In genomic region chr16:20866161-20866772, GRCh38 we compare ENCODE assay signal across 8 cellular contexts. TPM values are rescaled to one million over a fixed set of nuclear protein-coding genes. Genes with fewer than 3 reads are reported as not detected.
DNase-seq lines count a peak whose midpoint lies in the region; ATAC-seq and TF ChIP-seq lines count a peak whose summit lies in the region.

No MANE protein-coding gene starts in this region.

- peaks cover 17% of the 10 kb centered on the region for H3K4me1 Mint-ChIP-seq in activated CD4-positive, alpha-beta T cell treated with anti-CD3 and anti-CD28 coated beads for 36 hours

- intact Hi-C loops in activated CD4-positive, alpha-beta T cell treated with anti-CD3 and anti-CD28 coated beads for 36 hours (cut with DNase I, micrococcal nuclease) = no loop called here

- CTCF ChIA-PET in activated CD4-positive, alpha-beta T cell treated with anti-CD3 and anti-CD28 coated beads for 36 hours (lab: Charles Lee) = interaction anchor here (0.7 to 2.3 kb wide), 5 partner anchors 11 to 45 kb away, joined by 3 to 16 read pairs (median 3); no protein-coding TSS in a partner anchor

- H3K4me3 ChIP-seq in choroid plexus epithelial cell (ENCODE audit: low read depth, low read length) = no peak overlapping the region
- H3K4me3 ChIP-seq in lung = no peak overlapping the region

- H3K27ac Mint-ChIP-seq in activated CD4-positive, alpha-beta T cell treated with anti-CD3 and anti-CD28 coated beads for 36 hours = peak overlapping the region; percentile 61

- peak; percentile 38 for DNase-seq in activated CD4-positive, alpha-beta T cell treated with anti-CD3 and anti-CD28 coated beads for 36 hours
- no peak for DNase-seq in activated CD4-positive, alpha-beta T cell treated with anti-CD3 and anti-CD28 coated beads for 4 hours
- DNase-seq in NCI-H460 (ENCODE audit: extremely low read depth, low read depth) (peak; percentile 15), choroid plexus epithelial cell (ENCODE audit: low read depth) (peak; percentile 73), lung (ENCODE audit: low spot score) (no peak), superior temporal gyrus (ENCODE audit: extremely low spot score) (no peak), NCI-H774 (lab: John Stamatoyannopoulos, UW) (no peak), NCI-H128 (lab: John Stamatoyannopoulos, UW; ENCODE audit: unreplicated experiment) (no peak)

- no peak overlapping the region for H3K4me3 Mint-ChIP-seq in activated CD4-positive, alpha-beta T cell treated with anti-CD3 and anti-CD28 coated beads for 36 hours

- peaks cover 0 to 4% of the 10 kb centered on the region in 2 donors for H3K9me3 ChIP-seq in lung (ENCODE audit: control insufficient read depth in 2 of 2, insufficient read depth in 1 of 2, low read length in 1 of 2)

- WGBS in lung, 2 donors = 71 to 73% methylated on average over 6 of the region's 6 CpGs

- no peaks in the 10 kb centered on the region for H3K9me3 Mint-ChIP-seq in activated CD4-positive, alpha-beta T cell treated with anti-CD3 and anti-CD28 coated beads for 36 hours (ENCODE audit: low read depth)

- peaks cover 4 to 10% of the 10 kb centered on the region in 2 donors for H3K36me3 ChIP-seq in lung (ENCODE audit: control insufficient read depth in 2 of 2, insufficient read depth in 2 of 2, low read length in 2 of 2)

- TF ChIP-seq CTCF in choroid plexus epithelial cell (conservative IDR thresholded peaks at IDR 0.05; ENCODE audit: low read depth, low read length) (no peak), lung (IDR thresholded peaks at IDR 0.05; ENCODE audit: control extremely low read depth, extremely low read depth) (no peak)

- H3K27me3 ChIP-seq in lung (ENCODE audit: control insufficient read depth, insufficient read depth) = no peaks in the 10 kb centered on the region

- H3K4me1 ChIP-seq in lung (ENCODE audit: control insufficient read depth in 2 of 2, insufficient read depth in 2 of 2, low read length in 2 of 2) = peaks cover 22 to 56% of the 10 kb centered on the region in 2 donors

- H3K27me3 Mint-ChIP-seq in activated CD4-positive, alpha-beta T cell treated with anti-CD3 and anti-CD28 coated beads for 36 hours = no peaks in the 10 kb centered on the region

- H3K36me3 Mint-ChIP-seq in activated CD4-positive, alpha-beta T cell treated with anti-CD3 and anti-CD28 coated beads for 36 hours (ENCODE audit: low read depth) = peaks cover 5% of the 10 kb centered on the region

- H3K27ac ChIP-seq in lung (ENCODE audit: low read depth in 1 of 2, low read length in 1 of 2) = peak overlapping the region in 1 of 2 donors; percentile 47

- POLR2A ChIA-PET in activated CD4-positive, alpha-beta T cell treated with anti-CD3 and anti-CD28 coated beads for 36 hours (lab: Charles Lee) = no interaction called here

- peak; percentile 74 for ATAC-seq in activated CD4-positive, alpha-beta T cell treated with anti-CD3 and anti-CD28 coated beads for 36 hours
- ATAC-seq in lung (ENCODE audit: insufficient read depth, low FRiP score) = peak; percentile 8

RNA-seq across cellular contexts. Expression of gene DCUN1D3, which starts 33.9 kb away (rescaled TPM):
- total RNA-seq in activated CD4-positive, alpha-beta T cell treated with anti-CD3 and anti-CD28 coated beads for 36 hours = 1 to 10 TPM; 4.2 to 5.1 TPM
- 10.0 and 10.1 TPM in 2 replicates for total RNA-seq in NCI-H460 (2014; rRNA removed; shearing (Covaris generic))
- 2.8 and 4.0 TPM in 2 replicates for polyA plus RNA-seq in NCI-H460 (2014; cell fraction: nucleus; rRNA removed)
- 10 to 100 TPM; 12.2 to 27.8 TPM for total RNA-seq in lung
- 1 to 10 TPM; 6.1 to 6.6 TPM for polyA plus RNA-seq in lung

RNA-seq across cellular contexts. Expression of gene LYRM1, which starts 34.3 kb away (rescaled TPM):
- 10 to 100 TPM; 24.7 to 29.5 TPM for total RNA-seq in activated CD4-positive, alpha-beta T cell treated with anti-CD3 and anti-CD28 coated beads for 36 hours
- 72.7 and 74.2 TPM in 2 replicates for total RNA-seq in NCI-H460 (2014; rRNA removed; shearing (Covaris generic))
- polyA plus RNA-seq in NCI-H460 (2014; cell fraction: nucleus; rRNA removed) = 36.4 and 60.3 TPM in 2 replicates
- total RNA-seq in lung = 10 to 100 TPM; 27.8 to 29.8 TPM
- polyA plus RNA-seq in lung = 10 to 100 TPM; 32.5 to 50.5 TPM

RNA-seq across cellular contexts. Expression of gene REXO5, which starts 59.9 kb away (rescaled TPM):
- 10 to 100 TPM; 17.9 to 20.4 TPM for total RNA-seq in activated CD4-positive, alpha-beta T cell treated with anti-CD3 and anti-CD28 coated beads for 36 hours
- total RNA-seq in NCI-H460 (2014; rRNA removed; shearing (Covaris generic)) = 6.1 and 6.5 TPM in 2 replicates
- polyA plus RNA-seq in NCI-H460 (2014; cell fraction: nucleus; rRNA removed) = 25.0 and 25.1 TPM in 2 replicates
- total RNA-seq in lung = 1 to 10 TPM; 2.7 to 6.3 TPM
- polyA plus RNA-seq in lung = under 1 TPM; 0.73 to 0.84 TPM

RNA-seq across cellular contexts. Expression of gene ERI2, which starts 60.0 kb away (rescaled TPM):
- total RNA-seq in activated CD4-positive, alpha-beta T cell treated with anti-CD3 and anti-CD28 coated beads for 36 hours = 10 to 100 TPM; 17.6 to 19.8 TPM
- total RNA-seq in NCI-H460 (2014; rRNA removed; shearing (Covaris generic)) = 29.1 and 38.4 TPM in 2 replicates
- 45.9 and 54.3 TPM in 2 replicates for polyA plus RNA-seq in NCI-H460 (2014; cell fraction: nucleus; rRNA removed)
- total RNA-seq in lung = 10 to 100 TPM; 12.5 to 29.7 TPM
- 1 to 10 TPM; 5.9 to 9.3 TPM for polyA plus RNA-seq in lung

Comparison
In these comparisons a context has a peak if more than half of its experiments do, and no peak if none do; other contexts are left out.
1. DNase-seq: peak in activated CD4-positive, alpha-beta T cell treated with anti-CD3 and anti-CD28 coated beads for 36 hours (single experiment), NCI-H460 (single experiment) and choroid plexus epithelial cell (single experiment); none in activated CD4-positive, alpha-beta T cell treated with anti-CD3 and anti-CD28 coated beads for 4 hours (0 of 2), lung (single experiment), superior temporal gyrus (single experiment), NCI-H774 (single experiment) and NCI-H128 (single experiment).